ENCODE assay signal across 24 cellular contexts in genomic region chr1:236914375-236914774, GRCh38.
"Had no signal": no experiment of that assay in that cellular context is flagged by ENCODE, and none has a peak within 500 bp of the region (broad histone marks: within the 10 kb centered on the region; RNA-seq: fewer than 3 reads in every experiment).

No MANE protein-coding gene starts in this region.

- DNase-seq: activated CD4-positive, alpha-beta memory T cell treated with anti-CD3 and anti-CD28 coated beads, Interleukin-2, amount 10 ng/mL, durations not matched to agents 7 days and 5 days; activated CD4-positive, alpha-beta T cell treated with anti-CD3 and anti-CD28 coated beads for 1 hour; activated CD4-positive, alpha-beta T cell treated with anti-CD3 and anti-CD28 coated beads for 4 hours; activated CD4-positive, alpha-beta T cell treated with anti-CD3 and anti-CD28 coated beads, Interleukin-2, amount 10 ng/mL, durations not matched to agents 7 days and 5 days; activated CD4-positive, alpha-beta T cell treated with anti-CD3 and anti-CD28 coated beads, Interleukin-2, amount 50 U/mL, for 4 hours; activated CD8-positive, alpha-beta memory T cell treated with anti-CD3 and anti-CD28 coated beads, Interleukin-2, amount 50 U/mL, for 48 hours; activated effector memory CD4-positive, alpha-beta T cell treated with Interleukin-2 at 50 U/mL for 16 hours; activated gamma-delta T cell treated with Interleukin-2 at 50 U/mL for 16 hours; activated naive CD4-positive, alpha-beta T cell treated with anti-CD3 and anti-CD28 coated beads, Interleukin-2, amount 50 U/mL, for 16 hours; activated naive CD4-positive, alpha-beta T cell treated with Interleukin-2 at 50 U/mL for 16 hours; activated T-cell treated with anti-CD3 and anti-CD28 coated beads for 4 hours; activated T-cell treated with anti-CD3 and anti-CD28 coated beads, Interleukin-2, amount 50 U/mL, for 24 hours; amniotic stem cell; anterior cingulate cortex; cortex of kidney; dermis blood vessel endothelial cell; effector CD4-positive, alpha-beta T cell; effector memory CD8-positive, alpha-beta T cell; esophagus squamous epithelium; foreskin melanocyte; heart right ventricle; T-helper 2 cell had no signal

- ATAC-seq: effector memory CD8-positive, alpha-beta T cell; gastroesophageal sphincter; heart right ventricle; WTC11 had no signal
